In genomic region chr11:14583252-14584105, GRCh38 we compare ENCODE assay signal across 13 cellular contexts.
DNase-seq lines count a peak whose midpoint lies in the region; ATAC-seq and TF ChIP-seq lines count a peak whose summit lies in the region.
"Had no signal": no experiment of that assay in that cellular context is flagged by ENCODE, and none has a peak within 500 bp of the region (broad histone marks: within the 10 kb centered on the region; RNA-seq: fewer than 3 reads in every experiment).

No MANE protein-coding gene starts in this region.

- H3K4me1 ChIP-seq in CD8-positive, alpha-beta memory T cell (ENCODE audit: insufficient read depth, low read length) = peaks cover 27% of the 10 kb centered on the region
- H3K4me1 ChIP-seq in osteoblast (ENCODE audit: insufficient read depth, low read length) = no peaks in the 10 kb centered on the region
- H3K4me1 ChIP-seq in HAP-1 = no peaks in the 10 kb centered on the region
- no peaks in the 10 kb centered on the region for H3K4me1 ChIP-seq in ovary (ENCODE audit: insufficient read depth)

- no peak for ATAC-seq in naive thymus-derived CD8-positive, alpha-beta T cell

- no peaks in the 10 kb centered on the region for H3K9me3 ChIP-seq in CD8-positive, alpha-beta memory T cell (ENCODE audit: low read length)
- H3K9me3 ChIP-seq in osteoblast (ENCODE audit: low read depth, low read length) (no peaks in the 10 kb centered on the region), HAP-1 (no peaks in the 10 kb centered on the region), ovary (no peaks in the 10 kb centered on the region)

- H3K4me3 Mint-ChIP-seq in CD8-positive, alpha-beta memory T cell = peak overlapping the region in 1 of 7 donors; percentile 18
- H3K4me3 Mint-ChIP-seq in naive thymus-derived CD8-positive, alpha-beta T cell = peak overlapping the region in 4 of 10 donors; percentile 5 to 47 (median 13)

- H3K4me3 ChIP-seq in CD8-positive, alpha-beta memory T cell (ENCODE audit: low read length) = no peak overlapping the region
- no peak overlapping the region for H3K4me3 ChIP-seq in osteoblast (ENCODE audit: insufficient read depth, low read length)
- H3K4me3 ChIP-seq in HAP-1 = no peak overlapping the region
- no peak overlapping the region for H3K4me3 ChIP-seq in ovary
- H3K4me3 ChIP-seq: smooth muscle cell had no signal

- H3K27ac ChIP-seq in CD8-positive, alpha-beta memory T cell (ENCODE audit: low read depth, low read length) = no peak overlapping the region
- H3K27ac ChIP-seq in osteoblast (ENCODE audit: low read depth, low read length) = no peak overlapping the region
- no peak overlapping the region for H3K27ac ChIP-seq in ovary

- CTCF ChIA-PET in CD8-positive, alpha-beta memory T cell (lab: Charles Lee) = no interaction called here

- H3K4me1 Mint-ChIP-seq in CD8-positive, alpha-beta memory T cell = peaks cover 51 to 90% (median 77%) of the 10 kb centered on the region in 3 donors
- H3K4me1 Mint-ChIP-seq in naive thymus-derived CD8-positive, alpha-beta T cell = peaks cover 47 to 83% (median 68%) of the 10 kb centered on the region in 4 donors

- no peak for TF ChIP-seq EP300 in ovary (IDR thresholded peaks at IDR 0.05)

- H3K27me3 ChIP-seq in CD8-positive, alpha-beta memory T cell (ENCODE audit: insufficient read depth, low read length, poor library complexity, severe bottlenecking) = no peaks in the 10 kb centered on the region
- H3K27me3 ChIP-seq in osteoblast (ENCODE audit: insufficient read depth, low read length) = no peaks in the 10 kb centered on the region
- H3K27me3 ChIP-seq in HAP-1 (ENCODE audit: low read depth) = no peaks in the 10 kb centered on the region
- no peaks in the 10 kb centered on the region for H3K27me3 ChIP-seq in ovary

- H3K36me3 Mint-ChIP-seq in CD8-positive, alpha-beta memory T cell = peaks cover 18 to 20% (median 19%) of the 10 kb centered on the region in 3 donors
- peaks cover 31 to 39% (median 32%) of the 10 kb centered on the region in 3 donors for H3K36me3 Mint-ChIP-seq in naive thymus-derived CD8-positive, alpha-beta T cell

- H2AFZ ChIP-seq in osteoblast (ENCODE audit: low read length) = no peak overlapping the region

- TF ChIP-seq CTCF in osteoblast (IDR thresholded peaks at IDR 0.05; ENCODE audit: extremely low read depth, low read depth, low read length) (no peak), ovary (IDR thresholded peaks at IDR 0.05) (no peak)

- intact Hi-C loops in ovary (cut with DNase I) = no loop called here

- H4K20me1 ChIP-seq in osteoblast (ENCODE audit: insufficient read depth, low read length) = no peaks in the 10 kb centered on the region

- H3K27ac Mint-ChIP-seq in CD8-positive, alpha-beta memory T cell = peak overlapping the region; percentile 44 to 93 (median 70)
- peak overlapping the region; percentile 55 to 91 (median 84) for H3K27ac Mint-ChIP-seq in naive thymus-derived CD8-positive, alpha-beta T cell

- POLR2A ChIA-PET in CD8-positive, alpha-beta memory T cell (lab: Charles Lee) = no interaction called here
- POLR2A ChIA-PET in naive thymus-derived CD8-positive, alpha-beta T cell (lab: Charles Lee) = interaction anchor here (0.7 to 1.4 kb wide), 3 partner anchors 10 to 709 kb away, joined by 3 to 4 read pairs (median 3); partner anchors contain the start of gene PDE3B

- no peak overlapping the region for H3K4me2 ChIP-seq in osteoblast (ENCODE audit: insufficient read depth, low read length)
- H3K4me2 ChIP-seq: smooth muscle cell had no signal

- WGBS in ovary, 3 donors = 52 to 60% (median 58%) methylated on average over 9 of the region's 9 CpGs

- DNase-seq in CD8-positive, alpha-beta memory T cell = no peak
- DNase-seq in NCI-H524 (lab: John Stamatoyannopoulos, UW) (peak; percentile 80 to 91), fibroblast of gingiva (ENCODE audit: low read depth) (peak; percentile 53), osteoblast (ENCODE audit: insufficient read length, low spot score, missing footprints) (no peak), HAP-1 (ENCODE audit: low spot score in 2 of 2) (no peak), ovary (no peak)
- DNase-seq in naive thymus-derived CD8-positive, alpha-beta T cell = no peak
- no peak for DNase-seq in activated effector memory CD4-positive, alpha-beta T cell treated with Interleukin-2 at 50 U/mL for 16 hours
- DNase-seq: activated CD8-positive, alpha-beta memory T cell treated with anti-CD3 and anti-CD28 coated beads, Interleukin-2, amount 50 U/mL, for 48 hours; effector CD8-positive, alpha-beta T cell; GDM1; NCI-H2171 had no signal

- TF ChIP-seq POLR2A in ovary (IDR thresholded peaks at IDR 0.05) = no peak

- peaks cover 0 to 4% (median 0%) of the 10 kb centered on the region in 5 donors for H3K9me3 Mint-ChIP-seq in CD8-positive, alpha-beta memory T cell
- peaks cover 0 to 24% (median 5%) of the 10 kb centered on the region in 9 donors for H3K9me3 Mint-ChIP-seq in naive thymus-derived CD8-positive, alpha-beta T cell

- in situ Hi-C loops in HAP-1 (cut with MboI; ENCODE audit: low sequenced_read_pairs) = no loop called here

- no peaks in the 10 kb centered on the region for H3K36me3 ChIP-seq in CD8-positive, alpha-beta memory T cell (ENCODE audit: insufficient read depth, low read length)
- H3K36me3 ChIP-seq in osteoblast (ENCODE audit: insufficient read depth, low read length) (no peaks in the 10 kb centered on the region), HAP-1 (replicated peaks) (no peaks in the 10 kb centered on the region), ovary (no peaks in the 10 kb centered on the region)

- no peaks in the 10 kb centered on the region for H3K79me2 ChIP-seq in osteoblast (ENCODE audit: insufficient read depth, low read length)

- H3K27me3 Mint-ChIP-seq in CD8-positive, alpha-beta memory T cell = no peaks in the 10 kb centered on the region
- H3K27me3 Mint-ChIP-seq in naive thymus-derived CD8-positive, alpha-beta T cell = no peaks in the 10 kb centered on the region

Comparison
In these comparisons a context has a peak if more than half of its experiments do, and no peak if none do; other contexts are left out.
1. DNase-seq: peak in NCI-H524 (2 of 2) and fibroblast of gingiva (single experiment); none in CD8-positive, alpha-beta memory T cell (0 of 5), naive thymus-derived CD8-positive, alpha-beta T cell (0 of 10), activated effector memory CD4-positive, alpha-beta T cell treated with Interleukin-2 at 50 U/mL for 16 hours (single experiment), osteoblast (single experiment), HAP-1 (0 of 2) and ovary (0 of 5).